ENCODE assay signal across 14 cellular contexts in genomic region chr7:129009437-129009836, GRCh38. TPM values are rescaled to one million over a fixed set of nuclear protein-coding genes. Genes with fewer than 3 reads are reported as not detected.
DNase-seq lines count a peak whose midpoint lies in the region; ATAC-seq, FAIRE-seq and TF ChIP-seq lines count a peak whose summit lies in the region.
"Had no signal": no experiment of that assay in that cellular context is flagged by ENCODE, and none has a peak within 500 bp of the region (broad histone marks: within the 10 kb centered on the region; RNA-seq: fewer than 3 reads in every experiment).

No MANE protein-coding gene starts in this region.

- TF ChIP-seq CTCF in cardiac muscle cell (IDR thresholded peaks at IDR 0.05; ENCODE audit: low read depth, low read length), result no peak
- TF ChIP-seq CTCF in heart left ventricle (IDR thresholded peaks at IDR 0.05), result no peak
- no peak for TF ChIP-seq CTCF in WERI-Rb-1 (IDR thresholded peaks at IDR 0.05; ENCODE audit: low read depth, low read length)

- WGBS in heart left ventricle, 4 donors, result 75 to 80% (median 77%) methylated on average over 3 of the region's 3 CpGs

- no peak for ATAC-seq in heart left ventricle
- peak; percentile 56 for ATAC-seq in HG02623 (IDR thresholded peaks at IDR 0.05; ENCODE audit: unreplicated experiment)

- intact Hi-C loops in heart left ventricle (cut with DNase I), result no loop called here

- H3K9me3 ChIP-seq in cardiac muscle cell (ENCODE audit: low read depth) (no peaks in the 10 kb centered on the region), heart left ventricle (no peaks in the 10 kb centered on the region), WERI-Rb-1 (ENCODE audit: severe bottlenecking) (no peaks in the 10 kb centered on the region)
- H3K9me3 ChIP-seq: stomach had no signal

- H3K4me1 ChIP-seq in cardiac muscle cell (ENCODE audit: low read depth) (peaks cover 23% of the 10 kb centered on the region), heart left ventricle (peaks cover 0 to 12% (median 4%) of the 10 kb centered on the region in 12 donors)

- H3K4me3 ChIP-seq in cardiac muscle cell (no peak overlapping the region), heart left ventricle (no peak overlapping the region), WERI-Rb-1 (ENCODE audit: low read depth, low read length) (no peak overlapping the region)
- H3K4me3 ChIP-seq: lung, skin epidermis, stomach had no signal

- in situ Hi-C loops in KBM-7 (cut with MboI; ENCODE audit: low pct_unique_long_range_greater_than_20kb, low sequenced_read_pairs), result no loop called here

- H3K27me3 ChIP-seq in cardiac muscle cell (no peaks in the 10 kb centered on the region), heart left ventricle (no peaks in the 10 kb centered on the region), WERI-Rb-1 (ENCODE audit: insufficient read depth, low read depth, severe bottlenecking) (no peaks in the 10 kb centered on the region)
- H3K27me3 ChIP-seq: stomach had no signal

- FAIRE-seq in RCC 7860 (lab: Jason Lieb, UNC), result no peak

- TF ChIP-seq POLR2A in heart left ventricle (IDR thresholded peaks at IDR 0.05), result no peak

- no peak for DNase-seq in cardiac muscle cell (ENCODE audit: low read depth in 1 of 2, low spot score in 1 of 2)
- DNase-seq in heart left ventricle, result no peak
- DNase-seq in KBM-7, result peak; percentile 12
- no peak for DNase-seq in RCC 7860 (ENCODE audit: low spot score)
- DNase-seq in WERI-Rb-1, result no peak
- no peak for DNase-seq in dedifferentiated amniotic fluid mesenchymal stem cell (ENCODE audit: extremely low spot score)
- no peak for DNase-seq in ecto neural progenitor cell (ENCODE audit: low spot score)
- DNase-seq: activated CD4-positive, alpha-beta T cell treated with anti-CD3 and anti-CD28 coated beads, Interleukin-2, amount 10 ng/mL, durations not matched to agents 7 days and 5 days; stomach had no signal

- H3K36me3 ChIP-seq in cardiac muscle cell (peaks cover 23% of the 10 kb centered on the region), heart left ventricle (peaks cover 0 to 80% (median 57%) of the 10 kb centered on the region in 9 donors), WERI-Rb-1 (peaks cover 77% of the 10 kb centered on the region)

- H3K27ac ChIP-seq in cardiac muscle cell (peak overlapping the region; percentile 58), heart left ventricle (no peak overlapping the region), WERI-Rb-1 (no peak overlapping the region)
- H3K27ac ChIP-seq: C4-2B, RWPE1, stomach had no signal

RNA-seq across cellular contexts. Expression of gene TNPO3, which starts 45.5 kb away (rescaled TPM):
- total RNA-seq in cardiac muscle cell, result 26.9 and 31.1 TPM in 2 replicates
- 21.8 and 32.1 TPM in 2 replicates for polyA plus RNA-seq in cardiac muscle cell
- 10 to 100 TPM; 25.3 to 42.4 (median 32.8) TPM for total RNA-seq in heart left ventricle
- 10 to 100 TPM; 11.0 to 31.1 TPM for polyA plus RNA-seq in heart left ventricle
